In the genomic region with DNA sequence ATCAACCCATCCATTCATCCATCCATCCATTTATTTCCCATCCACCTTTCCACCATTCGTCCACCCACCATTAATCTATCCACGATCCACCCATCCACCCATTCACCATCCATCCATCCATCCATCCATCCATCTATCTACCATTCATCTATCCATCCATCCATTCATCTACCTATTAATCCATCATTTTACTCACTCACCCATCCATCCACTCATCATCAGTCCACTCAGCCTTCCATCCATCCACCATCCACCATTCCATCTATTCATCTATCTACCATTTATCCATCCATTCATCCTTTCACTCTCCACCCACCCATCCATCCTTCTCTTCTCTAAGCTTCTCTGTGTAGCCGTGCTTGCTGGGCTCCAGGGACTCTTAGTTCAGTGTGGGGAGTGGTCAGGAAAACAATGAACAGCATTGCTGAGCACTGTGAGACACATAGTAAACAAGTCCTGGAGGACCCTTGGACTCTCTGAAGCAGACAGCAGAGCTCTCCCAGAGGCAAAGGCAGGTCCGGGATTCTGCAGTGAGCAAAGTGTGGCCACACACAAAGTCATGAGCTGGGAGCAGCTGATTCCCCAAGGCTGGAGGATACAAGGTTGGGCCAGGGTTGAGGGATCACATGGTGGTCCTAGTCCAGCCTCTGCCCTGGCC, we compare ENCODE assay signal across 1 cellular context.
TF ChIP-seq lines count a peak whose summit lies in the region.

No MANE protein-coding gene starts in this region.

TF ChIP-seq in HepG2, 621 proteins besides CTCF, POLR2A, EP300 and RAD21 (continued from another document):
- TF ChIP-seq, protein P1, sequence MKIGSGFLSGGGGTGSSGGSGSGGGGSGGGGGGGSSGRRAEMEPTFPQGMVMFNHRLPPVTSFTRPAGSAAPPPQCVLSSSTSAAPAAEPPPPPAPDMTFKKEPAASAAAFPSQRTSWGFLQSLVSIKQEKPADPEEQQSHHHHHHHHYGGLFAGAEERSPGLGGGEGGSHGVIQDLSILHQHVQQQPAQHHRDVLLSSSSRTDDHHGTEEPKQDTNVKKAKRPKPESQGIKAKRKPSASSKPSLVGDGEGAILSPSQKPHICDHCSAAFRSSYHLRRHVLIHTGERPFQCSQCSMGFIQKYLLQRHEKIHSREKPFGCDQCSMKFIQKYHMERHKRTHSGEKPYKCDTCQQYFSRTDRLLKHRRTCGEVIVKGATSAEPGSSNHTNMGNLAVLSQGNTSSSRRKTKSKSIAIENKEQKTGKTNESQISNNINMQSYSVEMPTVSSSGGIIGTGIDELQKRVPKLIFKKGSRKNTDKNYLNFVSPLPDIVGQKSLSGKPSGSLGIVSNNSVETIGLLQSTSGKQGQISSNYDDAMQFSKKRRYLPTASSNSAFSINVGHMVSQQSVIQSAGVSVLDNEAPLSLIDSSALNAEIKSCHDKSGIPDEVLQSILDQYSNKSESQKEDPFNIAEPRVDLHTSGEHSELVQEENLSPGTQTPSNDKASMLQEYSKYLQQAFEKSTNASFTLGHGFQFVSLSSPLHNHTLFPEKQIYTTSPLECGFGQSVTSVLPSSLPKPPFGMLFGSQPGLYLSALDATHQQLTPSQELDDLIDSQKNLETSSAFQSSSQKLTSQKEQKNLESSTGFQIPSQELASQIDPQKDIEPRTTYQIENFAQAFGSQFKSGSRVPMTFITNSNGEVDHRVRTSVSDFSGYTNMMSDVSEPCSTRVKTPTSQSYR (CRISPR knock-in tag; IDR thresholded peaks at IDR 0.05; ENCODE audit: borderline replicate concordance): no peak
- TF ChIP-seq GMEB1 (CRISPR knock-in tag; IDR thresholded peaks at IDR 0.05; ENCODE audit: borderline replicate concordance) (no peak), ZNF550 (CRISPR knock-in tag; IDR thresholded peaks at IDR 0.05; ENCODE audit: borderline replicate concordance) (no peak), E2F1 (CRISPR knock-in tag; IDR thresholded peaks at IDR 0.05) (no peak), ZNF292 (CRISPR knock-in tag; IDR thresholded peaks at IDR 0.05; ENCODE audit: borderline replicate concordance, low read depth) (peak; percentile 43; the same call in 1 of the 2 replicates), RFX1 (IDR thresholded peaks at IDR 0.05) (no peak), SOX5 (CRISPR knock-in tag; IDR thresholded peaks at IDR 0.05; ENCODE audit: borderline replicate concordance) (peak; percentile 44; the same call in 1 of the 2 replicates), HNRNPLL (IDR thresholded peaks at IDR 0.05; ENCODE audit: low read depth, low read length, poor library complexity, severe bottlenecking) (no peak), FOXP1 (IDR thresholded peaks at IDR 0.05) (no peak), FOXP1 (CRISPR knock-in tag; IDR thresholded peaks at IDR 0.05) (peak; percentile 51), NCOA5 (CRISPR knock-in tag; IDR thresholded peaks at IDR 0.05) (no peak), HNF4A (CRISPR knock-in tag; IDR thresholded peaks at IDR 0.05) (peak; percentile 56), MTF1 (CRISPR knock-in tag; IDR thresholded peaks at IDR 0.05) (no peak), ZNF136 (CRISPR knock-in tag; IDR thresholded peaks at IDR 0.05; ENCODE audit: low read depth) (no peak), ZNF10 (CRISPR knock-in tag; IDR thresholded peaks at IDR 0.05; ENCODE audit: borderline replicate concordance, low read depth) (no peak), ETV5 (CRISPR knock-in tag; IDR thresholded peaks at IDR 0.05; ENCODE audit: borderline replicate concordance) (no peak), BCL6 (CRISPR knock-in tag; IDR thresholded peaks at IDR 0.05) (no peak)
- TF ChIP-seq, protein P2, sequence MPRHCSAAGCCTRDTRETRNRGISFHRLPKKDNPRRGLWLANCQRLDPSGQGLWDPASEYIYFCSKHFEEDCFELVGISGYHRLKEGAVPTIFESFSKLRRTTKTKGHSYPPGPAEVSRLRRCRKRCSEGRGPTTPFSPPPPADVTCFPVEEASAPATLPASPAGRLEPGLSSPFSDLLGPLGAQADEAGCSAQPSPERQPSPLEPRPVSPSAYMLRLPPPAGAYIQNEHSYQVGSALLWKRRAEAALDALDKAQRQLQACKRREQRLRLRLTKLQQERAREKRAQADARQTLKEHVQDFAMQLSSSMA (CRISPR knock-in tag; IDR thresholded peaks at IDR 0.05): no peak
- TF ChIP-seq, protein P3, sequence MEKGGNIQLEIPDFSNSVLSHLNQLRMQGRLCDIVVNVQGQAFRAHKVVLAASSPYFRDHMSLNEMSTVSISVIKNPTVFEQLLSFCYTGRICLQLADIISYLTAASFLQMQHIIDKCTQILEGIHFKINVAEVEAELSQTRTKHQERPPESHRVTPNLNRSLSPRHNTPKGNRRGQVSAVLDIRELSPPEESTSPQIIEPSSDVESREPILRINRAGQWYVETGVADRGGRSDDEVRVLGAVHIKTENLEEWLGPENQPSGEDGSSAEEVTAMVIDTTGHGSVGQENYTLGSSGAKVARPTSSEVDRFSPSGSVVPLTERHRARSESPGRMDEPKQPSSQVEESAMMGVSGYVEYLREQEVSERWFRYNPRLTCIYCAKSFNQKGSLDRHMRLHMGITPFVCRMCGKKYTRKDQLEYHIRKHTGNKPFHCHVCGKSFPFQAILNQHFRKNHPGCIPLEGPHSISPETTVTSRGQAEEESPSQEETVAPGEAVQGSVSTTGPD (CRISPR knock-in tag; IDR thresholded peaks at IDR 0.05): no peak
- TF ChIP-seq, protein P4, sequence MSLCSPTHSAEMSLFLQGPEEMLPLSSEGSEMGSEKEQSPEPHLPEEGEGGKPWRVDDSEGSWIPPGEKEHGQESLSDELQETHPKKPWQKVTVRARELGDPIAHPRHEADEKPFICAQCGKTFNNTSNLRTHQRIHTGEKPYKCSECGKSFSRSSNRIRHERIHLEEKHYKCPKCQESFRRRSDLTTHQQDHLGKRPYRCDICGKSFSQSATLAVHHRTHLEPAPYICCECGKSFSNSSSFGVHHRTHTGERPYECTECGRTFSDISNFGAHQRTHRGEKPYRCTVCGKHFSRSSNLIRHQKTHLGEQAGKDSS (CRISPR knock-in tag; IDR thresholded peaks at IDR 0.05; ENCODE audit: borderline replicate concordance, low read depth): peak; percentile 87
